ENCODE assay signal across 31 cellular contexts in genomic region chr17:45808845-45809244, GRCh38. TPM values are rescaled to one million over a fixed set of nuclear protein-coding genes. Genes with fewer than 3 reads are reported as not detected.
"Had no signal": no experiment of that assay in that cellular context is flagged by ENCODE, and none has a peak within 500 bp of the region (broad histone marks: within the 10 kb centered on the region; RNA-seq: fewer than 3 reads in every experiment).

No MANE protein-coding gene starts in this region.

- H3K36me3 ChIP-seq: MG63, SJCRH30, WERI-Rb-1 had no signal

- H3K27ac ChIP-seq: SJCRH30, SK-N-MC had no signal

- FAIRE-seq: colon had no signal

- ATAC-seq: activated naive CD8-positive, alpha-beta T cell treated with anti-CD3 and anti-CD28 coated beads, Interleukin-2, amount 50 U/mL, for 24 hours; Panc1 had no signal

- DNase-seq: activated CD4-positive, alpha-beta memory T cell treated with anti-CD3 and anti-CD28 coated beads, Interleukin-2, amount 10 ng/mL, durations not matched to agents 7 days and 5 days; activated CD4-positive, alpha-beta T cell treated with anti-CD3 and anti-CD28 coated beads for 1 hour; activated CD4-positive, alpha-beta T cell treated with anti-CD3 and anti-CD28 coated beads for 48 hours; activated CD4-positive, CD25-positive, alpha-beta regulatory T cell; activated CD8-positive, alpha-beta memory T cell treated with anti-CD3 and anti-CD28 coated beads for 24 hours; activated gamma-delta T cell; activated naive CD4-positive, alpha-beta T cell treated with Interleukin-2 at 50 U/mL for 16 hours; activated naive CD8-positive, alpha-beta T cell treated with anti-CD3 and anti-CD28 coated beads, Interleukin-2, amount 50 U/mL, for 24 hours; activated T-cell treated with anti-CD3 and anti-CD28 coated beads, Interleukin-2, amount 50 U/mL, for 24 hours; central memory CD4-positive, alpha-beta T cell; Kasumi-1; MG63; NCI-H1048; NCI-H1105 treated with DMSO at 0.1 percent for 48 hours; NCI-H1436; NCI-H1930; NCI-H2081 treated with DMSO at 0.1 percent for 48 hours; NCI-H226; NCI-H526; NCI-H774; SHP77; T1000 had no signal

- H3K4me3 ChIP-seq: MG63, SJCRH30, SK-N-MC had no signal

- H3K9me3 ChIP-seq: SJCRH30 had no signal

- H3K4me1 ChIP-seq: SJCRH30 had no signal

RNA-seq across cellular contexts. Expression of gene CRHR1, which starts 24.7 kb away (rescaled TPM):
- total RNA-seq: activated CD4-positive, alpha-beta memory T cell treated with anti-CD3 and anti-CD28 coated beads, Interleukin-2, amount 10 ng/mL, durations not matched to agents 7 days and 5 days; activated T-helper 2 cell treated with anti-CD3 and anti-CD28 coated beads, Interferon-gamma antibody, Interleukin-2, Interleukin-4, amounts not matched to agents 10 μg/mL and 5 μg/mL and 100 μg/mL, durations not matched to agents 14 hours and 24 hours and 36 hours; RPMI7951; SJCRH30; T-helper 1 cell treated with Interleukin-12 subunit alpha and Interleukin-12 subunit beta and Interleukin-4 antibody, amounts not matched to agents 30 ng/mL and 1 ng/mL, for 36 hours; T-helper 2 cell treated with Interferon-gamma antibody and Interleukin-4, amounts not matched to agents 100 ng/mL and 5 ng/mL, for 36 hours had no signal

RNA-seq across cellular contexts. Expression of gene SPPL2C, which starts 35.8 kb away (rescaled TPM):
- total RNA-seq: activated CD4-positive, alpha-beta memory T cell treated with anti-CD3 and anti-CD28 coated beads, Interleukin-2, amount 10 ng/mL, durations not matched to agents 7 days and 5 days; activated T-helper 2 cell treated with anti-CD3 and anti-CD28 coated beads, Interferon-gamma antibody, Interleukin-2, Interleukin-4, amounts not matched to agents 10 μg/mL and 5 μg/mL and 100 μg/mL, durations not matched to agents 14 hours and 24 hours and 36 hours; RPMI7951; SJCRH30; T-helper 1 cell treated with Interleukin-12 subunit alpha and Interleukin-12 subunit beta and Interleukin-4 antibody, amounts not matched to agents 30 ng/mL and 1 ng/mL, for 36 hours; T-helper 2 cell treated with Interferon-gamma antibody and Interleukin-4, amounts not matched to agents 100 ng/mL and 5 ng/mL, for 36 hours had no signal
